29 cellular contexts compared by ENCODE assay signal in genomic region chr14:23763394-23763793, GRCh38.
"Had no signal": no experiment of that assay in that cellular context is flagged by ENCODE, and none has a peak within 500 bp of the region (broad histone marks: within the 10 kb centered on the region; RNA-seq: fewer than 3 reads in every experiment).

No MANE protein-coding gene starts in this region.

- H3K9ac ChIP-seq: neural progenitor cell, parathyroid adenoma had no signal

- H3K4me1 ChIP-seq: neural progenitor cell, parathyroid adenoma, psoas muscle, spleen, suprapubic skin, testis, tibial artery, transverse colon, upper lobe of right lung, vagina had no signal

- H3K27me3 ChIP-seq: neural progenitor cell, ovary, spleen, suprapubic skin, testis, tibial artery, transverse colon, upper lobe of right lung, vagina had no signal

- H3K9me3 ChIP-seq: ovary, psoas muscle, suprapubic skin, testis, tibial artery, transverse colon, upper lobe of right lung, vagina had no signal

- H3K27ac ChIP-seq: neural progenitor cell, ovary, parathyroid adenoma, psoas muscle, skin epidermis, spleen, suprapubic skin, testis, tibial artery, transverse colon, upper lobe of right lung, vagina had no signal

- DNase-seq: naive thymus-derived CD4-positive, alpha-beta T cell; natural killer cell; occipital lobe; ovary; posterior cingulate gyrus; psoas muscle; right cardiac atrium; spleen; stimulated activated CD4-positive, alpha-beta T cell treated with anti-CD3 and anti-CD28 coated beads, Interleukin-12 subunit alpha, Interleukin-12 subunit beta, amount 100 ng/mL, for 4 hours; stimulated activated CD4-positive, alpha-beta T cell treated with anti-CD3 and anti-CD28 coated beads, Interleukin-1b, Interleukin-23, amount 100 ng/mL, for 48 hours; stimulated activated CD4-positive, alpha-beta T cell treated with anti-CD3 and anti-CD28 coated beads, Interleukin-4, amount 100 ng/mL, for 1 hour; stimulated activated CD4-positive, alpha-beta T cell treated with anti-CD3 and anti-CD28 coated beads, Interleukin-4, amount 100 ng/mL, for 4 hours; stimulated activated CD8-positive, alpha-beta memory T cell treated with anti-CD3 and anti-CD28 coated beads, Interleukin-4, amount 100 ng/mL, for 48 hours; stimulated activated naive CD4-positive, alpha-beta T cell; stimulated activated naive CD8-positive, alpha-beta T cell treated with anti-CD3 and anti-CD28 coated beads, Interleukin-15, amount 100 ng/mL, for 72 hours; stimulated activated naive CD8-positive, alpha-beta T cell treated with anti-CD3 and anti-CD28 coated beads, Interleukin-15, Interleukin-2, amounts not matched to agents 100 U/mL and 50 U/mL, for 24 hours; substantia nigra; testis; tibial artery; transverse colon; upper lobe of right lung had no signal

- H3K4me3 ChIP-seq: neural progenitor cell, ovary, psoas muscle, skin epidermis, smooth muscle cell, spleen, suprapubic skin, testis, tibial artery, transverse colon, upper lobe of right lung, vagina had no signal

- H3K79me2 ChIP-seq: parathyroid adenoma had no signal

- H2AFZ ChIP-seq: neural progenitor cell, parathyroid adenoma had no signal

- H3K36me3 ChIP-seq: neural progenitor cell, ovary, spleen, suprapubic skin, tibial artery, transverse colon, upper lobe of right lung, vagina had no signal

- ATAC-seq: naive thymus-derived CD4-positive, alpha-beta T cell; natural killer cell; psoas muscle; right cardiac atrium; sciatic nerve; stimulated activated memory B cell treated with anti-CD40 and anti-IgM and Interleukin-4, amounts not matched to agents 10 μg/mL and 1 μg/mL and 100 μg/mL, for 72 hours; stimulated activated naive CD8-positive, alpha-beta T cell treated with anti-CD3 and anti-CD28 coated beads, Interleukin-15, amount 100 ng/mL, for 72 hours; stimulated activated naive CD8-positive, alpha-beta T cell treated with anti-CD3 and anti-CD28 coated beads, Interleukin-15, Interleukin-2, amounts not matched to agents 100 U/mL and 50 U/mL, for 24 hours; upper lobe of right lung had no signal

- H3K4me2 ChIP-seq: neural progenitor cell, smooth muscle cell had no signal
